8 cellular contexts compared by ENCODE assay signal in genomic region chr4:68271851-68272756, GRCh38. TPM values are rescaled to one million over a fixed set of nuclear protein-coding genes. Genes with fewer than 3 reads are reported as not detected.
DNase-seq lines count a peak whose midpoint lies in the region; ATAC-seq and TF ChIP-seq lines count a peak whose summit lies in the region.

No MANE protein-coding gene starts in this region.

- TF ChIP-seq EP300 in transverse colon (IDR thresholded peaks at IDR 0.05; ENCODE audit: low read depth), result no peak

- H3K4me1 Mint-ChIP-seq in central memory CD8-positive, alpha-beta T cell, result no peaks in the 10 kb centered on the region

- H3K9me3 Mint-ChIP-seq in central memory CD8-positive, alpha-beta T cell, result no peaks in the 10 kb centered on the region

- H3K36me3 ChIP-seq in transverse colon, result no peaks in the 10 kb centered on the region

- H3K27ac ChIP-seq in transverse colon, result no peak overlapping the region

- no peaks in the 10 kb centered on the region for H3K27me3 ChIP-seq in transverse colon

- in situ Hi-C loops in transverse colon (cut with MboI; ENCODE audit: low pct_ligation_motif_present in 1 of 4, low pct_unique_long_range_greater_than_20kb in 1 of 4, low sequenced_read_pairs in 3 of 4), result loop anchor here in 3 of 4 donors (5.0 to 10.0 kb wide), 2 partner anchors 103 to 105 kb away; no protein-coding TSS in a partner anchor

- H3K9me3 ChIP-seq in transverse colon, result no peaks in the 10 kb centered on the region

- intact Hi-C loops in transverse colon (cut with DNase I; ENCODE audit: low total_unique reads), result loop anchor here (5.0 kb wide), 1 partner anchor 105 kb away; no protein-coding TSS in a partner anchor

- H3K4me1 ChIP-seq in transverse colon, result no peaks in the 10 kb centered on the region

- DNase-seq in NCI-H1436 (lab: John Stamatoyannopoulos, UW) (peak; percentile 33), NCI-H1436 treated with DMSO at 0.1 percent for 48 hours (lab: John Stamatoyannopoulos, UW) (no peak), NCI-H774 (lab: John Stamatoyannopoulos, UW) (peak; percentile 3), kidney tubule cell (ENCODE audit: low spot score) (peak; percentile 82), transverse colon (no peak)
- no peak for DNase-seq in central memory CD8-positive, alpha-beta T cell (ENCODE audit: low spot score in 2 of 2)

- H3K4me3 ChIP-seq in transverse colon, result no peak overlapping the region

- H3K4me3 Mint-ChIP-seq in central memory CD8-positive, alpha-beta T cell, result no peak overlapping the region

- TF ChIP-seq POLR2A in transverse colon (IDR thresholded peaks at IDR 0.05), result no peak

- TF ChIP-seq CTCF in transverse colon (IDR thresholded peaks at IDR 0.05), result peak; percentile 69 to 79 (median 75)

- H3K27ac Mint-ChIP-seq in central memory CD8-positive, alpha-beta T cell (ENCODE audit: low read depth), result peak overlapping the region; percentile 42

- 36 to 40% methylated on average over 3 to 13 of the region's 13 CpGs for WGBS in transverse colon (ENCODE audit: low coverage in 1 of 2), 2 donors

- peaks cover 2% of the 10 kb centered on the region for H3K36me3 Mint-ChIP-seq in central memory CD8-positive, alpha-beta T cell (ENCODE audit: insufficient read depth)

- peaks cover 24% of the 10 kb centered on the region for H3K27me3 Mint-ChIP-seq in central memory CD8-positive, alpha-beta T cell

- ATAC-seq in GM18907 (IDR thresholded peaks at IDR 0.05; ENCODE audit: unreplicated experiment), result peak; percentile 77
- peak; percentile 67 for ATAC-seq in HG03095 (IDR thresholded peaks at IDR 0.05; ENCODE audit: unreplicated experiment)
- no peak for ATAC-seq in central memory CD8-positive, alpha-beta T cell (replicated peaks; ENCODE audit: extremely low read depth, poor library complexity, severe bottlenecking)

RNA-seq across cellular contexts. Expression of gene TMPRSS11B, which starts 26.6 kb away (rescaled TPM):
- not detected for total RNA-seq in transverse colon

Comparison
In these comparisons a context has a peak if more than half of its experiments do, and no peak if none do; other contexts are left out.
1. DNase-seq: peak in NCI-H1436 (single experiment), NCI-H774 (single experiment) and kidney tubule cell (single experiment); none in NCI-H1436 treated with DMSO at 0.1 percent for 48 hours (single experiment), central memory CD8-positive, alpha-beta T cell (0 of 2) and transverse colon (single experiment).